In genomic region chr17:42536372-42537155, GRCh38 we compare ENCODE assay signal across 1 cellular context.
A peak's percentile ranks its signal among the peaks of the same experiment; 100 is the strongest.
TF ChIP-seq lines count a peak whose summit lies in the region.

No MANE protein-coding gene starts in this region.

TF ChIP-seq in K562, 482 proteins besides CTCF, POLR2A, EP300 and RAD21 (continued from another document and continues in another):
- peak; percentile 35; the same call in 1 of the 2 replicates for TF ChIP-seq FOSL1 (tag; conservative IDR thresholded peaks at IDR 0.05)
- TF ChIP-seq ZNF354B (CRISPR knock-in tag; IDR thresholded peaks at IDR 0.05): no peak
- TF ChIP-seq SMARCA5 (IDR thresholded peaks at IDR 0.05): no peak
- TF ChIP-seq ATF3 (IDR thresholded peaks at IDR 0.05): no peak
- no peak for TF ChIP-seq ATF3 (CRISPR knock-in tag; conservative IDR thresholded peaks at IDR 0.05)
- TF ChIP-seq CREM (IDR thresholded peaks at IDR 0.05; ENCODE audit: low read depth): 0 out of 2 replicates have a peak, but pooled peaks have one; percentile 27
- peak; percentile 43 for TF ChIP-seq CBFA2T3 (IDR thresholded peaks at IDR 0.05)
- TF ChIP-seq ZFX (CRISPR knock-in tag; IDR thresholded peaks at IDR 0.05): peak; percentile 71
- no peak for TF ChIP-seq ZNF77 (CRISPR knock-in tag; IDR thresholded peaks at IDR 0.05)
- TF ChIP-seq ZNF609 (CRISPR knock-in tag; IDR thresholded peaks at IDR 0.05; ENCODE audit: borderline replicate concordance): no peak
- TF ChIP-seq BHLHE40 (IDR thresholded peaks at IDR 0.05; ENCODE audit: low read length): peak; percentile 72
- peak; percentile 59; the same call in 1 of the 2 replicates for TF ChIP-seq SIN3B (IDR thresholded peaks at IDR 0.05; ENCODE audit: low read depth)
- TF ChIP-seq BRF1 (IDR thresholded peaks at IDR 0.05; ENCODE audit: borderline replicate concordance, extremely low read depth, insufficient read length): no peak
- TF ChIP-seq TAF1 (IDR thresholded peaks at IDR 0.05; ENCODE audit: control insufficient read depth, extremely low read depth, insufficient read depth, low read length, severe bottlenecking): no peak
- TF ChIP-seq ZNF212 (CRISPR knock-in tag; IDR thresholded peaks at IDR 0.05): no peak
- TF ChIP-seq RCOR1 (IDR thresholded peaks at IDR 0.05; ENCODE audit: borderline replicate concordance in 1 of 2, low read depth in 2 of 2, low read length in 2 of 2): peak in 1 of 2 experiments; percentile 39; a peak in 1 of 4 replicates
- no peak for TF ChIP-seq NR2C1 (IDR thresholded peaks at IDR 0.05)
- no peak for TF ChIP-seq NR2C1 (tag; IDR thresholded peaks at IDR 0.05)
- TF ChIP-seq PKNOX1 (IDR thresholded peaks at IDR 0.05): no peak
- TF ChIP-seq RFX5 (IDR thresholded peaks at IDR 0.05; ENCODE audit: low read depth, low read length): no peak
- TF ChIP-seq TEAD1 (CRISPR knock-in tag; IDR thresholded peaks at IDR 0.05): 0 out of 4 replicates have a peak, but pooled peaks of 1 of the 2 experiments have one; percentile 23
- no peak for TF ChIP-seq STAT5A (IDR thresholded peaks at IDR 0.05; ENCODE audit: borderline replicate concordance, low read length)
- TF ChIP-seq MBD1 (CRISPR knock-in tag; IDR thresholded peaks at IDR 0.05): no peak
- TF ChIP-seq ID3 (CRISPR knock-in tag; IDR thresholded peaks at IDR 0.05): no peak
- TF ChIP-seq ID3 (tag; IDR thresholded peaks at IDR 0.05): no peak
- no peak for TF ChIP-seq ZNF274 (IDR thresholded peaks at IDR 0.05; ENCODE audit: borderline replicate concordance, low read depth, low read length)
- TF ChIP-seq ZNF398 (CRISPR knock-in tag; IDR thresholded peaks at IDR 0.05): no peak
- TF ChIP-seq ZFP30 (CRISPR knock-in tag; IDR thresholded peaks at IDR 0.05; ENCODE audit: borderline replicate concordance): no peak
- TF ChIP-seq ZNF263 (CRISPR knock-in tag; IDR thresholded peaks at IDR 0.05; ENCODE audit: borderline replicate concordance): no peak
- TF ChIP-seq CCNT2 (IDR thresholded peaks at IDR 0.05; ENCODE audit: borderline replicate concordance, extremely low read depth, insufficient read length, low read depth, low read length): peak; percentile 67
- no peak for TF ChIP-seq KAT7 (CRISPR knock-in tag; IDR thresholded peaks at IDR 0.05; ENCODE audit: borderline replicate concordance)
- TF ChIP-seq PHB (CRISPR knock-in tag; IDR thresholded peaks at IDR 0.05): 0 out of 2 replicates have a peak, but pooled peaks have one; percentile 41
- 0 out of 2 replicates have a peak, but pooled peaks have one; percentile 24 for TF ChIP-seq FOXJ2 (tag; IDR thresholded peaks at IDR 0.05)
- TF ChIP-seq ZBTB34 (CRISPR knock-in tag; IDR thresholded peaks at IDR 0.05): no peak
- TF ChIP-seq KAT8 (IDR thresholded peaks at IDR 0.05; ENCODE audit: low read depth): no peak
- peak; percentile 65 for TF ChIP-seq CXXC5 (CRISPR knock-in tag; IDR thresholded peaks at IDR 0.05)
- TF ChIP-seq HNRNPLL (IDR thresholded peaks at IDR 0.05; ENCODE audit: low read depth, low read length, poor library complexity, severe bottlenecking): peak; percentile 52
- peak; percentile 44 for TF ChIP-seq LEF1 (IDR thresholded peaks at IDR 0.05)
- peak; percentile 17; the same call in 1 of the 2 replicates for TF ChIP-seq RNF2 (IDR thresholded peaks at IDR 0.05)
- 0 out of 2 replicates have a peak, but pooled peaks have one; percentile 78 for TF ChIP-seq HDGF (IDR thresholded peaks at IDR 0.05)
- TF ChIP-seq DDX20 (tag; IDR thresholded peaks at IDR 0.05; ENCODE audit: low read depth): no peak
- TF ChIP-seq HMG20A (CRISPR knock-in tag; conservative IDR thresholded peaks at IDR 0.05): no peak
- TF ChIP-seq NR4A1 (CRISPR knock-in tag; IDR thresholded peaks at IDR 0.05): no peak
- no peak for TF ChIP-seq NR4A1 (tag; IDR thresholded peaks at IDR 0.05)
- 0 out of 2 replicates have a peak, but pooled peaks have one; percentile 17 for TF ChIP-seq STAT6 (CRISPR knock-in tag; IDR thresholded peaks at IDR 0.05)
- no peak for TF ChIP-seq ARID3B (CRISPR knock-in tag; IDR thresholded peaks at IDR 0.05; ENCODE audit: borderline replicate concordance)
- no peak for TF ChIP-seq FOXO4 (CRISPR knock-in tag; IDR thresholded peaks at IDR 0.05)
- no peak for TF ChIP-seq STAT5B (CRISPR knock-in tag; IDR thresholded peaks at IDR 0.05)
- TF ChIP-seq RFX7 (CRISPR knock-in tag; IDR thresholded peaks at IDR 0.05): no peak
- peak; percentile 66 for TF ChIP-seq HNRNPL (IDR thresholded peaks at IDR 0.05; ENCODE audit: low read depth, low read length)
